17 cellular contexts compared by ENCODE assay signal in the genomic region with DNA sequence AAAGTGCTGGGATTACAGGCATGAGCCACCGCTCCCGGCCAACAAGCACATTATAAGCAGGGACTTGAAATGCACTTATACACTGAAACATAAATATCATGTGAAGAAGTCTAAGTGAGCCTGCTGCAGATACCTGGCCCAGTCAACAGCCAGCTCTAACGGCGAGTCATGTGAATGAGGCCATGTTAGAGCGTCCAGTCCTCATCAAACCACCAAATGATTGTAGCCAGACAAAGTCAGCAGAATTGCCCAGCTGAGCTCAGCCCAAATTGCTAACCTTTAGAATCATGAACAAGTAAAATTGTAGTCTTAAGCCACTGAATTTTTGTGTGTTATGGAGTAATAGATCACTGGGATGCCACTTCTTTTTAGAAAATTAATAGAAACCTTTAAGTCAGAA. TPM values are rescaled to one million over a fixed set of nuclear protein-coding genes. Genes with fewer than 3 reads are reported as not detected.
DNase-seq lines count a peak whose midpoint lies in the region; ATAC-seq and TF ChIP-seq lines count a peak whose summit lies in the region.
"Had no signal": no experiment of that assay in that cellular context is flagged by ENCODE, and none has a peak within 500 bp of the region (broad histone marks: within the 10 kb centered on the region; RNA-seq: fewer than 3 reads in every experiment).

No MANE protein-coding gene starts in this region.

- H2AFZ ChIP-seq in mesenchymal stem cell (ENCODE audit: low read depth, low read length), result no peak overlapping the region

- no peak overlapping the region for H2BK5ac ChIP-seq in mesenchymal stem cell (ENCODE audit: low read depth, low read length, poor library complexity, severe bottlenecking)

- H3K27me3 ChIP-seq in heart left ventricle, result no peaks in the 10 kb centered on the region
- no peaks in the 10 kb centered on the region for H3K27me3 ChIP-seq in breast epithelium
- no peaks in the 10 kb centered on the region for H3K27me3 ChIP-seq in mesenchymal stem cell (ENCODE audit: control insufficient read depth in 1 of 2, insufficient read depth in 1 of 2, low read length in 2 of 2)
- H3K27me3 ChIP-seq: BLaER1 treated with 17β-estradiol and CSF1 and Interleukin-3, amounts not matched to agents 10 nM and 100 nM; testis had no signal

- H3K36me3 ChIP-seq in heart left ventricle (no peaks in the 10 kb centered on the region), breast epithelium (no peaks in the 10 kb centered on the region), mesenchymal stem cell (ENCODE audit: control insufficient read depth in 1 of 2, insufficient read depth in 2 of 2, low read depth in 1 of 2, low read length in 2 of 2) (no peaks in the 10 kb centered on the region)
- H3K36me3 ChIP-seq: BLaER1 treated with 17β-estradiol and CSF1 and Interleukin-3, amounts not matched to agents 10 nM and 100 nM; WERI-Rb-1 had no signal

- no peak overlapping the region for H3K14ac ChIP-seq in mesenchymal stem cell (ENCODE audit: low read length in 2 of 2)

- H2BK15ac ChIP-seq in mesenchymal stem cell (ENCODE audit: low read depth, poor library complexity, severe bottlenecking), result no peak overlapping the region

- H3K23ac ChIP-seq in mesenchymal stem cell (ENCODE audit: low read length in 2 of 2), result no peak overlapping the region

- H3K27ac ChIP-seq in heart left ventricle (peak overlapping the region in 7 of 12 donors; percentile 16 to 79 (median 68)), breast epithelium (peak overlapping the region; percentile 74 to 79), mesenchymal stem cell (ENCODE audit: low read length, poor library complexity, severe bottlenecking) (peak overlapping the region; percentile 91)
- H3K27ac ChIP-seq: BLaER1 treated with 17β-estradiol and CSF1 and Interleukin-3, amounts not matched to agents 10 nM and 100 nM; WERI-Rb-1 had no signal

- H3K4me1 ChIP-seq in heart left ventricle, result peaks cover 0 to 41% (median 14%) of the 10 kb centered on the region in 12 donors
- H3K4me1 ChIP-seq in breast epithelium, result peaks cover 4 to 22% of the 10 kb centered on the region in 2 donors
- H3K4me1 ChIP-seq in mesenchymal stem cell (ENCODE audit: control insufficient read depth, insufficient read depth, low read depth, low read length), result peaks cover 16% of the 10 kb centered on the region
- H3K4me1 ChIP-seq: BLaER1 treated with 17β-estradiol and CSF1 and Interleukin-3, amounts not matched to agents 10 nM and 100 nM had no signal

- H3K9ac ChIP-seq in mesenchymal stem cell (ENCODE audit: low read length), result no peak overlapping the region
- H3K9ac ChIP-seq: BLaER1 treated with 17β-estradiol and CSF1 and Interleukin-3, amounts not matched to agents 10 nM and 100 nM had no signal

- TF ChIP-seq POLR2A in heart left ventricle (IDR thresholded peaks at IDR 0.05), result no peak
- no peak for TF ChIP-seq POLR2A in breast epithelium (IDR thresholded peaks at IDR 0.05)

- no peak overlapping the region for H4K91ac ChIP-seq in mesenchymal stem cell (ENCODE audit: low read length)

- H3K18ac ChIP-seq in mesenchymal stem cell (ENCODE audit: low read depth in 1 of 2, low read length in 2 of 2), result peak overlapping the region; percentile 6 to 46

- intact Hi-C loops in heart left ventricle (cut with DNase I), result loop anchor here in 2 of 10 donors (5.0 to 10.0 kb wide), 2 partner anchors 34 to 236 kb away; no protein-coding TSS in a partner anchor
- intact Hi-C loops in Right ventricle myocardium superior (cut with DNase I), result no loop called here
- intact Hi-C loops in breast epithelium (cut with DNase I; ENCODE audit: low total_unique reads), result no loop called here

- no peak overlapping the region for H3K4ac ChIP-seq in mesenchymal stem cell (ENCODE audit: low read depth in 1 of 2, low read length in 2 of 2)

- no peaks in the 10 kb centered on the region for H3K79me1 ChIP-seq in mesenchymal stem cell (replicated peaks; ENCODE audit: low read length, poor library complexity, severe bottlenecking)

- TF ChIP-seq CTCF in heart left ventricle (IDR thresholded peaks at IDR 0.05) (no peak), breast epithelium (IDR thresholded peaks at IDR 0.05) (no peak)

- H3K4me3 ChIP-seq in heart left ventricle (no peak overlapping the region), breast epithelium (no peak overlapping the region), mesenchymal stem cell (ENCODE audit: insufficient read depth in 1 of 2, low read depth in 1 of 2, low read length in 2 of 2) (no peak overlapping the region)
- H3K4me3 ChIP-seq: BLaER1 treated with 17β-estradiol and CSF1 and Interleukin-3, amounts not matched to agents 10 nM and 100 nM; testis had no signal

- peak overlapping the region; percentile 2 for H2AK5ac ChIP-seq in mesenchymal stem cell (ENCODE audit: low read length, severe bottlenecking)

- ATAC-seq in heart left ventricle (no peak), Right ventricle myocardium superior (ENCODE audit: poor library complexity) (no peak), HG03521 (IDR thresholded peaks at IDR 0.05; ENCODE audit: unreplicated experiment) (no peak)

- no peak overlapping the region for H2BK120ac ChIP-seq in mesenchymal stem cell (ENCODE audit: low read depth, low read length)

- DNase-seq in heart left ventricle, result no peak
- no peak for DNase-seq in Right ventricle myocardium superior
- no peak for DNase-seq in breast epithelium (ENCODE audit: low spot score in 2 of 2)
- peak; percentile 24 for DNase-seq in mesenchymal stem cell
- DNase-seq in nucleus accumbens (lab: John Stamatoyannopoulos, UW), result no peak
- DNase-seq in stimulated activated CD4-positive, alpha-beta T cell treated with anti-CD3 and anti-CD28 coated beads, Interleukin-15, amount 100 ng/mL, for 24 hours, result no peak
- no peak for DNase-seq in stimulated activated CD4-positive, alpha-beta T cell treated with anti-CD3 and anti-CD28 coated beads, Interleukin-1b, Interleukin-23, amount 100 ng/mL, for 48 hours
- DNase-seq: activated naive CD4-positive, alpha-beta T cell treated with anti-CD3 and anti-CD28 coated beads for 36 hours; anterior cingulate cortex; NCI-H1048; NCI-H2029 treated with DMSO at 0.1 percent for 48 hours; NCI-H510A; T-helper 2 cell; testis; WERI-Rb-1 had no signal

- no peak overlapping the region for H4K8ac ChIP-seq in mesenchymal stem cell (ENCODE audit: low read length)

- peak overlapping the region in 1 of 2 experiments; percentile 8 for H2BK12ac ChIP-seq in mesenchymal stem cell (ENCODE audit: low read length in 2 of 2)

- no peak overlapping the region for H3K4me2 ChIP-seq in mesenchymal stem cell (ENCODE audit: low read length, poor library complexity, severe bottlenecking)
- H3K4me2 ChIP-seq: BLaER1 treated with 17β-estradiol and CSF1 and Interleukin-3, amounts not matched to agents 10 nM and 100 nM had no signal

- 94 to 100% (median 96%) methylated on average over 5 of the region's 5 CpGs for WGBS in heart left ventricle, 4 donors
- 71% methylated on average over 5 of the region's 5 CpGs for WGBS in mesenchymal stem cell

- H3K9me3 ChIP-seq in heart left ventricle (no peaks in the 10 kb centered on the region), breast epithelium (no peaks in the 10 kb centered on the region), mesenchymal stem cell (ENCODE audit: control insufficient read depth, low read length) (no peaks in the 10 kb centered on the region)
- H3K9me3 ChIP-seq: BLaER1 treated with 17β-estradiol and CSF1 and Interleukin-3, amounts not matched to agents 10 nM and 100 nM; testis had no signal

RNA-seq across cellular contexts. Expression of gene UACA, which starts 37.8 kb away (rescaled TPM):
- 10 to 100 TPM; 23.9 to 57.1 (median 51.2) TPM for total RNA-seq in heart left ventricle
- polyA plus RNA-seq in heart left ventricle, result 10 to 100 TPM; 10.7 to 41.4 TPM
- 27.9 TPM for total RNA-seq in Right ventricle myocardium superior
- total RNA-seq in breast epithelium, result 100 to 1,000 TPM in 1 of 3 donors, 10 to 100 TPM in 2; 68.5 to 144 (median 71.7) TPM
- 56.0 TPM for polyA plus RNA-seq in mesenchymal stem cell (2013, experiment 1 of 2)
- polyA plus RNA-seq in mesenchymal stem cell (2013, experiment 2 of 2), result 52.3 TPM

RNA-seq across cellular contexts. Expression of gene LARP6, which starts 52.8 kb away (rescaled TPM):
- total RNA-seq in heart left ventricle (10 to 100 TPM; 31.8 to 73.1 (median 45.0) TPM), Right ventricle myocardium superior (47.6 TPM), breast epithelium (10 to 100 TPM; 18.6 to 72.5 (median 40.0) TPM)
- polyA plus RNA-seq in heart left ventricle, result 10 to 100 TPM; 18.9 to 32.7 TPM
- polyA plus RNA-seq in mesenchymal stem cell (2013, experiment 1 of 2), result 57.0 TPM
- polyA plus RNA-seq in mesenchymal stem cell (2013, experiment 2 of 2), result 60.3 TPM
- total RNA-seq: activated naive CD4-positive, alpha-beta T cell treated with anti-CD3 and anti-CD28 coated beads for 36 hours had no signal
